ENCODE assay signal across 24 cellular contexts in genomic region chr19:30288957-30289735, GRCh38.
DNase-seq lines count a peak whose midpoint lies in the region; ATAC-seq and TF ChIP-seq lines count a peak whose summit lies in the region.
"Had no signal": no experiment of that assay in that cellular context is flagged by ENCODE, and none has a peak within 500 bp of the region (broad histone marks: within the 10 kb centered on the region; RNA-seq: fewer than 3 reads in every experiment).

No MANE protein-coding gene starts in this region.

- H3K4me3 Mint-ChIP-seq in activated CD8-positive, alpha-beta T cell treated with anti-CD3 and anti-CD28 coated beads for 36 hours = no peak overlapping the region
- H3K4me3 Mint-ChIP-seq: CD14-positive monocyte; CD4-positive, alpha-beta memory T cell; CD4-positive, CD25-positive, alpha-beta regulatory T cell; CD8-positive, alpha-beta memory T cell had no signal

- H3K36me3 ChIP-seq in HEK293 (ENCODE audit: control insufficient read depth in 2 of 2, insufficient read depth in 1 of 2, low read length in 2 of 2) (peaks cover 0 to 10% of the 10 kb centered on the region in 2 experiments; a peak in 1 of 3 replicates), trophoblast cell (ENCODE audit: control insufficient read depth in 1 of 2, insufficient read depth in 2 of 2, low read length in 2 of 2) (no peaks in the 10 kb centered on the region)
- H3K36me3 ChIP-seq: BLaER1 had no signal

- POLR2A ChIA-PET in HEK293 (lab: Yijun Ruan, JAX) = no interaction called here
- POLR2A ChIA-PET in activated CD8-positive, alpha-beta T cell treated with anti-CD3 and anti-CD28 coated beads for 36 hours (lab: Charles Lee) = no interaction called here

- no CpG with 5 or more reads among the region's 12 CpGs for WGBS in trophoblast cell (ENCODE audit: extremely low coverage, insufficient coverage, insufficient read length)

- H2AK5ac ChIP-seq in trophoblast cell (ENCODE audit: low read length) = no peak overlapping the region

- no peak for TF ChIP-seq CTCF in AG10803 (conservative IDR thresholded peaks at IDR 0.05; ENCODE audit: low read length)
- TF ChIP-seq CTCF in HEK293 (tag by site-specific recombination; IDR thresholded peaks at IDR 0.05) = no peak
- TF ChIP-seq CTCF in coronary artery (IDR thresholded peaks at IDR 0.05) = no peak
- no peak for TF ChIP-seq CTCF in activated CD8-positive, alpha-beta T cell treated with anti-CD3 and anti-CD28 coated beads for 36 hours (IDR thresholded peaks at IDR 0.05)

- no peaks in the 10 kb centered on the region for H3K4me1 Mint-ChIP-seq in activated CD8-positive, alpha-beta T cell treated with anti-CD3 and anti-CD28 coated beads for 36 hours (ENCODE audit: low read depth)
- H3K4me1 Mint-ChIP-seq: CD14-positive monocyte; CD4-positive, alpha-beta memory T cell; CD4-positive, CD25-positive, alpha-beta regulatory T cell; CD8-positive, alpha-beta memory T cell had no signal

- peak; percentile 29 for DNase-seq in AG10803 (ENCODE audit: low read depth)
- peak; percentile 56 for DNase-seq in coronary artery (ENCODE audit: low spot score)
- no peak for DNase-seq in trophoblast cell
- DNase-seq in NCI-H187 treated with DMSO at 0.1 percent for 48 hours (lab: John Stamatoyannopoulos, UW) = no peak
- DNase-seq in activated CD8-positive, alpha-beta T cell treated with anti-CD3 and anti-CD28 coated beads for 36 hours = no peak
- DNase-seq: 8988T; ACHN; BE2C; C1 segment of cervical spinal cord; CD4-positive, alpha-beta memory T cell; CD4-positive, CD25-positive, alpha-beta regulatory T cell; CD8-positive, alpha-beta memory T cell; COR-L47; DMS 273 treated with DMSO at 0.1 percent for 48 hours; DMS153; DMS53; DMS79; DND-41; GF-D8 had no signal

- peak overlapping the region; percentile 74 for H3K23ac ChIP-seq in trophoblast cell (ENCODE audit: low read length)

- H3K4ac ChIP-seq in trophoblast cell (ENCODE audit: low read depth, low read length) = no peak overlapping the region

- no peak overlapping the region for H4K91ac ChIP-seq in trophoblast cell (ENCODE audit: low read depth, low read length)

- H3K27ac Mint-ChIP-seq in activated CD8-positive, alpha-beta T cell treated with anti-CD3 and anti-CD28 coated beads for 36 hours = no peak overlapping the region
- H3K27ac Mint-ChIP-seq: CD14-positive monocyte; CD4-positive, alpha-beta memory T cell; CD4-positive, CD25-positive, alpha-beta regulatory T cell; CD8-positive, alpha-beta memory T cell had no signal

- no peak overlapping the region for H2AFZ ChIP-seq in trophoblast cell (ENCODE audit: insufficient read depth, low read length, poor library complexity)

- H4K12ac ChIP-seq in trophoblast cell (ENCODE audit: low read depth, low read length) = no peak overlapping the region

- H3K9me3 ChIP-seq in HEK293 (ENCODE audit: control insufficient read depth, insufficient read depth, low read depth, low read length) (no peaks in the 10 kb centered on the region), trophoblast cell (ENCODE audit: insufficient read depth, low read depth, low read length) (no peaks in the 10 kb centered on the region)
- H3K9me3 ChIP-seq: BE2C, BLaER1 had no signal

- intact Hi-C loops in activated CD8-positive, alpha-beta T cell treated with anti-CD3 and anti-CD28 coated beads for 36 hours (cut with micrococcal nuclease) = no loop called here

- H3K27ac ChIP-seq in HEK293 (ENCODE audit: extremely low read depth, low read depth, low read length) = no peak overlapping the region
- H3K27ac ChIP-seq in coronary artery = no peak overlapping the region
- H3K27ac ChIP-seq in trophoblast cell (ENCODE audit: low read depth, low read length) = no peak overlapping the region
- H3K27ac ChIP-seq: BLaER1 had no signal

- H3K9ac ChIP-seq in trophoblast cell (ENCODE audit: low read length) = no peak overlapping the region
- H3K9ac ChIP-seq: BLaER1 had no signal

- no peak overlapping the region for H3K18ac ChIP-seq in trophoblast cell (ENCODE audit: low read length)

- no peaks in the 10 kb centered on the region for H3K4me1 ChIP-seq in HEK293 (ENCODE audit: control insufficient read depth, insufficient read depth, low read length)
- H3K4me1 ChIP-seq in trophoblast cell (ENCODE audit: control insufficient read depth in 1 of 2, insufficient read depth in 2 of 2, low read length in 2 of 2) = no peaks in the 10 kb centered on the region
- H3K4me1 ChIP-seq: BLaER1 had no signal

- H2BK12ac ChIP-seq in trophoblast cell (ENCODE audit: low read length) = no peak overlapping the region

- no peaks in the 10 kb centered on the region for H3K27me3 Mint-ChIP-seq in activated CD8-positive, alpha-beta T cell treated with anti-CD3 and anti-CD28 coated beads for 36 hours
- H3K27me3 Mint-ChIP-seq: CD4-positive, CD25-positive, alpha-beta regulatory T cell had no signal

- CTCF ChIA-PET in HEK293 (lab: Yijun Ruan, JAX) = no interaction called here
- CTCF ChIA-PET in activated CD8-positive, alpha-beta T cell treated with anti-CD3 and anti-CD28 coated beads for 36 hours (lab: Charles Lee) = no interaction called here

- H3K27me3 ChIP-seq in trophoblast cell (ENCODE audit: insufficient read depth, low read length) = no peaks in the 10 kb centered on the region
- H3K27me3 ChIP-seq: BE2C, BLaER1 had no signal

- no peak overlapping the region for H3K14ac ChIP-seq in trophoblast cell (ENCODE audit: low read length)

- no peak overlapping the region for H2BK5ac ChIP-seq in trophoblast cell (ENCODE audit: low read depth, low read length, poor library complexity)

- no peaks in the 10 kb centered on the region for H3K79me1 ChIP-seq in trophoblast cell (ENCODE audit: low read length)

- no peak overlapping the region for H3K4me2 ChIP-seq in trophoblast cell (ENCODE audit: low read length)
- H3K4me2 ChIP-seq: BLaER1 had no signal

- no peak overlapping the region for H2BK120ac ChIP-seq in trophoblast cell (ENCODE audit: insufficient read depth, low read length, poor library complexity)

- H3K36me3 Mint-ChIP-seq in activated CD8-positive, alpha-beta T cell treated with anti-CD3 and anti-CD28 coated beads for 36 hours (ENCODE audit: low read depth) = no peaks in the 10 kb centered on the region
- H3K36me3 Mint-ChIP-seq: CD14-positive monocyte; CD4-positive, alpha-beta memory T cell; CD4-positive, CD25-positive, alpha-beta regulatory T cell; CD8-positive, alpha-beta memory T cell had no signal

- H3K4me3 ChIP-seq in AG10803 (ENCODE audit: low read length) (no peak overlapping the region), HEK293 (ENCODE audit: low read depth, low read length) (no peak overlapping the region), coronary artery (no peak overlapping the region), trophoblast cell (ENCODE audit: low read depth, low read length) (no peak overlapping the region)
- H3K4me3 ChIP-seq: BLaER1 had no signal

- peaks cover 3% of the 10 kb centered on the region for H3K9me3 Mint-ChIP-seq in activated CD8-positive, alpha-beta T cell treated with anti-CD3 and anti-CD28 coated beads for 36 hours

- H3K79me2 ChIP-seq in trophoblast cell (ENCODE audit: control insufficient read depth, insufficient read depth, low read length, poor library complexity) = no peaks in the 10 kb centered on the region

- ATAC-seq in GM18517 (IDR thresholded peaks at IDR 0.05; ENCODE audit: unreplicated experiment) (no peak), GM21717 (IDR thresholded peaks at IDR 0.05; ENCODE audit: unreplicated experiment) (no peak)
- no peak for ATAC-seq in activated CD8-positive, alpha-beta T cell treated with anti-CD3 and anti-CD28 coated beads for 36 hours

- no peak overlapping the region for H4K8ac ChIP-seq in trophoblast cell (ENCODE audit: low read depth, low read length)

TF ChIP-seq in HEK293, 187 proteins besides CTCF, POLR2A, EP300 and RAD21 (continues in another document):
- no peak for TF ChIP-seq ZNF571 (tag by site-specific recombination; IDR thresholded peaks at IDR 0.05)
- no peak for TF ChIP-seq ZSCAN16 (tag by site-specific recombination; IDR thresholded peaks at IDR 0.05)
- TF ChIP-seq EGR2 (tag by site-specific recombination; IDR thresholded peaks at IDR 0.05; ENCODE audit: low read depth) = peak; percentile 84
- no peak for TF ChIP-seq ZNF623 (tag by site-specific recombination; IDR thresholded peaks at IDR 0.05)
- TF ChIP-seq ZFHX2 (tag by site-specific recombination; conservative IDR thresholded peaks at IDR 0.05) = peak; percentile 64
- no peak for TF ChIP-seq REPIN1 (tag by site-specific recombination; IDR thresholded peaks at IDR 0.05; ENCODE audit: low read depth)
- TF ChIP-seq GLIS1 (tag by site-specific recombination; IDR thresholded peaks at IDR 0.05) = no peak
- no peak for TF ChIP-seq ZNF280C (tag by site-specific recombination; IDR thresholded peaks at IDR 0.05)
- no peak for TF ChIP-seq ZNF248 (tag by site-specific recombination; IDR thresholded peaks at IDR 0.05)
- peak; percentile 26; the same call in 1 of the 2 replicates for TF ChIP-seq SP7 (tag by site-specific recombination; IDR thresholded peaks at IDR 0.05)

Comparison
In these comparisons a context has a peak if more than half of its experiments do, and no peak if none do; other contexts are left out.
1. DNase-seq: peak in AG10803 (single experiment) and coronary artery (single experiment); none in trophoblast cell (0 of 2), NCI-H187 treated with DMSO at 0.1 percent for 48 hours (single experiment) and activated CD8-positive, alpha-beta T cell treated with anti-CD3 and anti-CD28 coated beads for 36 hours (single experiment).